ENCODE assay signal across 2 cellular contexts in genomic region chr11:64000740-64001514, GRCh38.
TF ChIP-seq lines count a peak whose summit lies in the region.

No MANE protein-coding gene starts in this region.

TF ChIP-seq in IMR-90, 13 proteins besides CTCF, POLR2A, EP300 and RAD21:
- TF ChIP-seq NFE2L2 (IDR thresholded peaks at IDR 0.05; ENCODE audit: low read depth, low read length): no peak
- TF ChIP-seq BHLHE40 (IDR thresholded peaks at IDR 0.05; ENCODE audit: low read depth, low read length): no peak
- no peak for TF ChIP-seq MAZ (IDR thresholded peaks at IDR 0.05; ENCODE audit: borderline replicate concordance, low read depth, low read length)
- TF ChIP-seq RCOR1 (IDR thresholded peaks at IDR 0.05; ENCODE audit: insufficient replicate concordance, low read length): no peak
- no peak for TF ChIP-seq CHD1 (IDR thresholded peaks at IDR 0.05; ENCODE audit: low read depth, low read length)
- no peak for TF ChIP-seq MXI1 (IDR thresholded peaks at IDR 0.05; ENCODE audit: borderline replicate concordance, low read depth, low read length)
- TF ChIP-seq SMC3 (IDR thresholded peaks at IDR 0.05; ENCODE audit: low read depth, low read length): no peak
- TF ChIP-seq FOS (IDR thresholded peaks at IDR 0.05; ENCODE audit: low read depth, low read length): no peak
- TF ChIP-seq RFX5 (IDR thresholded peaks at IDR 0.05; ENCODE audit: low read depth, low read length): no peak
- no peak for TF ChIP-seq ELK1 (IDR thresholded peaks at IDR 0.05; ENCODE audit: borderline replicate concordance, low read depth, low read length)
- no peak for TF ChIP-seq CEBPB (IDR thresholded peaks at IDR 0.05; ENCODE audit: low read depth, low read length)

TF ChIP-seq in endothelial cell of umbilical vein, 7 proteins besides CTCF, POLR2A, EP300 and RAD21:
- peak; percentile 39 for TF ChIP-seq POLR2AphosphoS5 (IDR thresholded peaks at IDR 0.05; ENCODE audit: insufficient read depth, low read depth, low read length)
- no peak for TF ChIP-seq MAX (IDR thresholded peaks at IDR 0.05; ENCODE audit: insufficient read depth, insufficient read length)
TF ChIP-seq in endothelial cell of umbilical vein: peak in this region for 1.
